1 cellular context compared by ENCODE assay signal in the genomic region with DNA sequence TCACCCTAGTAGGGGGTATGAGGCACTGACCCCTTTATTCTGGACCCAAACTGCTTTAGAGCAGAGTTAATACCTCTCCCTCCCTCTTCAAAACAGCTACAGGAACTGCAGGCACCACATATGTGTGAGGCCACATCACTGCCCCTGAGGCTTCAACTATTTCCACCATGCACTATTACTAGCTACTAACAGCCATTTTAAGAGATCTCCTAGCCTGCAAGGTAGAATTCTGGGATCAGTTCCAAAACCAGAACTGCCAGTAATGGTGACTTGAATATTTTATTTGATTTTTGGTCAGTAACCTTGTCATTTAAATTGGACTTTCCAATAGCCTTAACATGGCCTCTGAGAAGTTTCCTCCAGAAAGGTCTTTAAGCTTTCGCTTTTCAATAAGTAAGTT.
TF ChIP-seq lines count a peak whose summit lies in the region.

No MANE protein-coding gene starts in this region.

TF ChIP-seq in SK-N-SH, 30 proteins besides CTCF, POLR2A, EP300 and RAD21 (continued from another document):
- TF ChIP-seq, protein P1, sequence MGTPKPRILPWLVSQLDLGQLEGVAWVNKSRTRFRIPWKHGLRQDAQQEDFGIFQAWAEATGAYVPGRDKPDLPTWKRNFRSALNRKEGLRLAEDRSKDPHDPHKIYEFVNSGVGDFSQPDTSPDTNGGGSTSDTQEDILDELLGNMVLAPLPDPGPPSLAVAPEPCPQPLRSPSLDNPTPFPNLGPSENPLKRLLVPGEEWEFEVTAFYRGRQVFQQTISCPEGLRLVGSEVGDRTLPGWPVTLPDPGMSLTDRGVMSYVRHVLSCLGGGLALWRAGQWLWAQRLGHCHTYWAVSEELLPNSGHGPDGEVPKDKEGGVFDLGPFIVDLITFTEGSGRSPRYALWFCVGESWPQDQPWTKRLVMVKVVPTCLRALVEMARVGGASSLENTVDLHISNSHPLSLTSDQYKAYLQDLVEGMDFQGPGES (IDR thresholded peaks at IDR 0.05; ENCODE audit: low read depth, low read length) = no peak
